34 cellular contexts compared by ENCODE assay signal in the genomic region with DNA sequence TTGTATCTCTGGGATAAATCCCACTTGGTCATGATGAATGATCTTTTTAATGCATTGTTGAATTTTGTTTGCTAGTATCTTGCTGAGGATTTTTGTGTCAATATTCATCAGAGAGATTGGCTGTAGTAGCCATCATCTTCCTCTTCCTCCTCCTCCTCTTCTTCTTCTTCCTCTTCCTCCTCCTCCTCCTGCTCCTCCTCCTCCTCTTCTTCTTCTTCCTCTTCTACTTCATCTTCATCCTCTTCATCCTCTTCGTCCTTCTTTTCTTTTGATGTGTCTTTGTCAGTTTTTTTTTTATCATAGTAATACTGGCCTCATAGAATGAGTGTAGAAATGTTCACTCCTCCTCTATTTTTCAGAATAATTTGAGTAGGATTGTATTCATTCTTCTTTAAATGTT. TPM values are rescaled to one million over a fixed set of nuclear protein-coding genes. Genes with fewer than 3 reads are reported as not detected.
"Had no signal": no experiment of that assay in that cellular context is flagged by ENCODE, and none has a peak within 500 bp of the region (broad histone marks: within the 10 kb centered on the region; RNA-seq: fewer than 3 reads in every experiment).

No MANE protein-coding gene starts in this region.

- H3K4me3 ChIP-seq: adrenal gland, ascending aorta, body of pancreas, breast epithelium, cardiac muscle cell had no signal

- H3K27me3 ChIP-seq: adrenal gland, ascending aorta, body of pancreas, brain microvascular endothelial cell, breast epithelium, cardiac muscle cell had no signal

- H3K27ac ChIP-seq: adrenal gland, ascending aorta, body of pancreas, brain microvascular endothelial cell, breast epithelium, cardiac muscle cell had no signal

- FAIRE-seq: astrocyte had no signal

- DNase-seq: activated effector memory CD4-positive, alpha-beta T cell treated with anti-CD3 and anti-CD28 coated beads, Interleukin-2, amount 50 U/mL, for 16 hours; activated effector memory CD4-positive, alpha-beta T cell treated with Interleukin-2 at 50 U/mL for 16 hours; activated gamma-delta T cell; activated gamma-delta T cell treated with Interleukin-2 at 50 U/mL for 16 hours; activated naive CD4-positive, alpha-beta T cell; activated naive CD4-positive, alpha-beta T cell treated with anti-CD3 and anti-CD28 coated beads for 36 hours; activated naive CD4-positive, alpha-beta T cell treated with anti-CD3 and anti-CD28 coated beads, Interleukin-2, amount 10 ng/mL, durations not matched to agents 7 days and 5 days; activated naive CD4-positive, alpha-beta T cell treated with anti-CD3 and anti-CD28 coated beads, Interleukin-2, amount 50 U/mL, for 16 hours; activated naive CD4-positive, alpha-beta T cell treated with Interleukin-2 at 50 U/mL for 16 hours; activated naive CD8-positive, alpha-beta T cell treated with anti-CD3 and anti-CD28 coated beads for 36 hours; activated naive CD8-positive, alpha-beta T cell treated with anti-CD3 and anti-CD28 coated beads, Interleukin-2, amount 10 ng/mL, durations not matched to agents 7 days and 5 days; activated naive CD8-positive, alpha-beta T cell treated with anti-CD3 and anti-CD28 coated beads, Interleukin-2, amount 50 U/mL, for 24 hours; activated T-cell treated with anti-CD3 and anti-CD28 coated beads, Interleukin-2, amount 50 U/mL, for 1 hour; activated T-cell treated with anti-CD3 and anti-CD28 coated beads, Interleukin-2, amount 50 U/mL, for 24 hours; activated T-cell treated with anti-CD3 and anti-CD28 coated beads, Interleukin-2, amount 50 U/mL, for 4 hours; activated T-cell treated with anti-CD3 and anti-CD28 coated beads, Interleukin-2, amount 50 U/mL, for 48 hours; activated T-cell treated with anti-CD3 and anti-CD28 coated beads, Interleukin-2, amount 50 U/mL, for 72 hours; adrenal gland; amniotic stem cell; amygdala; anterior cingulate cortex; aorta; body of pancreas; brain microvascular endothelial cell; caudate nucleus; central memory CD4-positive, alpha-beta T cell; cerebellar nuclear complex had no signal

- H3K9me3 ChIP-seq: adrenal gland, ascending aorta, body of pancreas, breast epithelium had no signal

- H3K4me1 ChIP-seq: adrenal gland, ascending aorta, body of pancreas, breast epithelium had no signal

- H3K36me3 ChIP-seq: adrenal gland, ascending aorta, brain microvascular endothelial cell, breast epithelium, cardiac muscle cell had no signal

RNA-seq across cellular contexts. Expression of gene PPM1H, which starts 15.4 kb away (rescaled TPM):
- total RNA-seq: activated naive CD4-positive, alpha-beta T cell treated with anti-CD3 and anti-CD28 coated beads for 36 hours; activated T-cell treated with anti-CD3 and anti-CD28 coated beads, Interleukin-2, amount 50 U/mL, for 72 hours; activated T-helper 1 cell treated with anti-CD3 and anti-CD28 coated beads, Interleukin-12 subunit alpha, Interleukin-12 subunit beta, Interleukin-2, Interleukin-4 antibody, amounts not matched to agents 30 ng/mL and 10 ng/mL and 1 ng/mL, durations not matched to agents 14 hours and 24 hours and 36 hours; activated T-helper 17 cell treated with anti-CD3 and anti-CD28 coated beads, Interleukin-2, amount 50 U/mL, for 72 hours; activated T-helper 2 cell treated with anti-CD3 and anti-CD28 coated beads, Interferon-gamma antibody, Interleukin-2, Interleukin-4, amounts not matched to agents 10 μg/mL and 5 μg/mL and 100 μg/mL, durations not matched to agents 14 hours and 24 hours and 36 hours had no signal
